1 cellular context compared by ENCODE assay signal in the genomic region with DNA sequence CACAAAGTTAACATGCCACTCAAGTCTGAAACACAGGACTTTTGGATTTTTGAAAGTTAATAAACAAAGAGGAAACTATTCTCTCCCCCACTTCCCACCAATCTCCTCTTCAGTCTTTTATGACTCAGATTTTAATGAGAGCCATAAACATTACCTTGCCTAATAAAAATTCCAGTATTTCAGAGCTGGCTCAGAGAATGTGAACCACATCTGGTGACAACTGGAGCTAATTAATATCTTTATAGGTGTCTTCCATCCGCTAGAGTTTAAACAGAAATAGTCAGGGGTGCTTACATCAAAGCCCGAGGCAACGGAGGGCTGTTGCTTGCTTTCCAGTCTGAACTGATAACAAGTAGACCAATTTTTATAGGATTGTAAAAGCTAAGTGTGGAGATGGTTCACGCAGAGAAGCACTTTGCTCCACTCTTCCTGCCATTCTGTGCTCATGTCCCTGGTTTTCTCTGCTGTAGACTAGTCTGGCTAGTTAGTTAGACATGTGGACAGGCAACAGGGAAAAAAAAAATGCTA.
A peak's percentile ranks its signal among the peaks of the same experiment; 100 is the strongest.
TF ChIP-seq lines count a peak whose summit lies in the region.

No MANE protein-coding gene starts in this region.

TF ChIP-seq in HEK293, 187 proteins besides CTCF, POLR2A, EP300 and RAD21 (continued from another document and continues in another):
- no peak for TF ChIP-seq ZNF114 (tag by site-specific recombination; IDR thresholded peaks at IDR 0.05)
- TF ChIP-seq ZNF274 (IDR thresholded peaks at IDR 0.05; ENCODE audit: low read length), result no peak
- TF ChIP-seq ZNF274 (tag by site-specific recombination; IDR thresholded peaks at IDR 0.05; ENCODE audit: borderline replicate concordance), result no peak
- TF ChIP-seq ZNF660 (tag by site-specific recombination; IDR thresholded peaks at IDR 0.05), result peak; percentile 63; the same call in 1 of the 2 replicates
- no peak for TF ChIP-seq ZNF624 (tag by site-specific recombination; IDR thresholded peaks at IDR 0.05)
- TF ChIP-seq, protein P1, sequence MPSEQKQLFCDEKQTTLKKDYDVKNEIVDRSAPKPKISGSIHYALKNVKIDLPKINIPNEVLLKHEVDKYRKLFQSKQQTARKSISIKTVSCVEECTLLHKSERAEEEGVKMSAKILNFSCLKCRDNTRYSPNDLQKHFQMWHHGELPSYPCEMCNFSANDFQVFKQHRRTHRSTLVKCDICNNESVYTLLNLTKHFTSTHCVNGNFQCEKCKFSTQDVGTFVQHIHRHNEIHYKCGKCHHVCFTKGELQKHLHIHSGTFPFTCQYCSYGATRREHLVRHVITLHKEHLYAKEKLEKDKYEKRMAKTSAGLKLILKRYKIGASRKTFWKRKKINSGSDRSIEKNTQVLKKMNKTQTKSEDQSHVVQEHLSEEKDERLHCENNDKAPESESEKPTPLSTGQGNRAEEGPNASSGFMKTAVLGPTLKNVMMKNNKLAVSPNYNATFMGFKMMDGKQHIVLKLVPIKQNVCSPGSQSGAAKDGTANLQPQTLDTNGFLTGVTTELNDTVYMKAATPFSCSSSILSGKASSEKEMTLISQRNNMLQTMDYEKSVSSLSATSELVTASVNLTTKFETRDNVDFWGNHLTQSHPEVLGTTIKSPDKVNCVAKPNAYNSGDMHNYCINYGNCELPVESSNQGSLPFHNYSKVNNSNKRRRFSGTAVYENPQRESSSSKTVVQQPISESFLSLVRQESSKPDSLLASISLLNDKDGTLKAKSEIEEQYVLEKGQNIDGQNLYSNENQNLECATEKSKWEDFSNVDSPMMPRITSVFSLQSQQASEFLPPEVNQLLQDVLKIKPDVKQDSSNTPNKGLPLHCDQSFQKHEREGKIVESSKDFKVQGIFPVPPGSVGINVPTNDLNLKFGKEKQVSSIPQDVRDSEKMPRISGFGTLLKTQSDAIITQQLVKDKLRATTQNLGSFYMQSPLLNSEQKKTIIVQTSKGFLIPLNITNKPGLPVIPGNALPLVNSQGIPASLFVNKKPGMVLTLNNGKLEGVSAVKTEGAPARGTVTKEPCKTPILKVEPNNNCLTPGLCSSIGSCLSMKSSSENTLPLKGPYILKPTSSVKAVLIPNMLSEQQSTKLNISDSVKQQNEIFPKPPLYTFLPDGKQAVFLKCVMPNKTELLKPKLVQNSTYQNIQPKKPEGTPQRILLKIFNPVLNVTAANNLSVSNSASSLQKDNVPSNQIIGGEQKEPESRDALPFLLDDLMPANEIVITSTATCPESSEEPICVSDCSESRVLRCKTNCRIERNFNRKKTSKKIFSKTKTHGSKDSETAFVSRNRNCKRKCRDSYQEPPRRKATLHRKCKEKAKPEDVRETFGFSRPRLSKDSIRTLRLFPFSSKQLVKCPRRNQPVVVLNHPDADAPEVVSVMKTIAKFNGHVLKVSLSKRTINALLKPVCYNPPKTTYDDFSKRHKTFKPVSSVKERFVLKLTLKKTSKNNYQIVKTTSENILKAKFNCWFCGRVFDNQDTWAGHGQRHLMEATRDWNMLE (tag by site-specific recombination; conservative IDR thresholded peaks at IDR 0.05; ENCODE audit: low read depth), result peak; percentile 49; the same call in 1 of the 2 replicates
- TF ChIP-seq ZNF777 (tag by site-specific recombination; IDR thresholded peaks at IDR 0.05; ENCODE audit: borderline replicate concordance), result no peak
- TF ChIP-seq ZBTB7A (tag by site-specific recombination; IDR thresholded peaks at IDR 0.05; ENCODE audit: low read depth), result no peak
- no peak for TF ChIP-seq ZNF138 (tag by site-specific recombination; IDR thresholded peaks at IDR 0.05; ENCODE audit: borderline replicate concordance)
- no peak for TF ChIP-seq ZNF621 (tag by site-specific recombination; IDR thresholded peaks at IDR 0.05)
- TF ChIP-seq ZBTB8A (tag by site-specific recombination; IDR thresholded peaks at IDR 0.05), result peak; percentile 44; the same call in 1 of the 2 replicates
- no peak for TF ChIP-seq ZNF830 (tag by site-specific recombination; IDR thresholded peaks at IDR 0.05; ENCODE audit: low read depth)
- peak; percentile 86 for TF ChIP-seq KLF10 (tag by site-specific recombination; IDR thresholded peaks at IDR 0.05)
- TF ChIP-seq ZNF785 (tag by site-specific recombination; IDR thresholded peaks at IDR 0.05), result no peak
- no peak for TF ChIP-seq ZNF549 (tag by site-specific recombination; IDR thresholded peaks at IDR 0.05)
- no peak for TF ChIP-seq ZNF211 (tag by site-specific recombination; IDR thresholded peaks at IDR 0.05; ENCODE audit: low read depth)
- no peak for TF ChIP-seq ZNF76 (tag by site-specific recombination; IDR thresholded peaks at IDR 0.05; ENCODE audit: borderline replicate concordance, low read depth)
- TF ChIP-seq ZNF530 (tag by site-specific recombination; IDR thresholded peaks at IDR 0.05; ENCODE audit: low read depth), result no peak
- no peak for TF ChIP-seq MYNN (tag by site-specific recombination; IDR thresholded peaks at IDR 0.05; ENCODE audit: borderline replicate concordance)
- TF ChIP-seq ZXDB (tag by site-specific recombination; IDR thresholded peaks at IDR 0.05), result peak; percentile 91
- no peak for TF ChIP-seq YY2 (tag by site-specific recombination; IDR thresholded peaks at IDR 0.05)
- no peak for TF ChIP-seq ZNF214 (tag by site-specific recombination; IDR thresholded peaks at IDR 0.05; ENCODE audit: borderline replicate concordance)
- TF ChIP-seq, protein P2, sequence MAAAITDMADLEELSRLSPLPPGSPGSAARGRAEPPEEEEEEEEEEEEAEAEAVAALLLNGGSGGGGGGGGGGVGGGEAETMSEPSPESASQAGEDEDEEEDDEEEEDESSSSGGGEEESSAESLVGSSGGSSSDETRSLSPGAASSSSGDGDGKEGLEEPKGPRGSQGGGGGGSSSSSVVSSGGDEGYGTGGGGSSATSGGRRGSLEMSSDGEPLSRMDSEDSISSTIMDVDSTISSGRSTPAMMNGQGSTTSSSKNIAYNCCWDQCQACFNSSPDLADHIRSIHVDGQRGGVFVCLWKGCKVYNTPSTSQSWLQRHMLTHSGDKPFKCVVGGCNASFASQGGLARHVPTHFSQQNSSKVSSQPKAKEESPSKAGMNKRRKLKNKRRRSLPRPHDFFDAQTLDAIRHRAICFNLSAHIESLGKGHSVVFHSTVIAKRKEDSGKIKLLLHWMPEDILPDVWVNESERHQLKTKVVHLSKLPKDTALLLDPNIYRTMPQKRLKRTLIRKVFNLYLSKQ (tag by site-specific recombination; IDR thresholded peaks at IDR 0.05; ENCODE audit: borderline replicate concordance), result no peak
- TF ChIP-seq ZNF521 (tag by site-specific recombination; IDR thresholded peaks at IDR 0.05), result no peak
- peak; percentile 97 for TF ChIP-seq OVOL3 (tag by site-specific recombination; IDR thresholded peaks at IDR 0.05)
- no peak for TF ChIP-seq ZNF776 (tag by site-specific recombination; IDR thresholded peaks at IDR 0.05; ENCODE audit: borderline replicate concordance)
- TF ChIP-seq ZSCAN18 (tag by site-specific recombination; IDR thresholded peaks at IDR 0.05), result no peak
- TF ChIP-seq ZBTB1 (tag by site-specific recombination; IDR thresholded peaks at IDR 0.05), result no peak
- TF ChIP-seq ZNF175 (tag by site-specific recombination; IDR thresholded peaks at IDR 0.05), result no peak
- 0 out of 2 replicates have a peak, but pooled peaks have one; percentile 11 for TF ChIP-seq ZNF600 (tag by site-specific recombination; IDR thresholded peaks at IDR 0.05)
- peak; percentile 40; the same call in 1 of the 2 replicates for TF ChIP-seq ZFP69B (tag by site-specific recombination; IDR thresholded peaks at IDR 0.05)
- no peak for TF ChIP-seq ZNF132 (tag by site-specific recombination; IDR thresholded peaks at IDR 0.05; ENCODE audit: borderline replicate concordance)
- no peak for TF ChIP-seq ZNF626 (tag by site-specific recombination; IDR thresholded peaks at IDR 0.05)
- no peak for TF ChIP-seq KLF1 (tag by site-specific recombination; IDR thresholded peaks at IDR 0.05)
- TF ChIP-seq GLIS1 (tag by site-specific recombination; IDR thresholded peaks at IDR 0.05), result peak; percentile 77
- TF ChIP-seq ZIC2 (tag by site-specific recombination; IDR thresholded peaks at IDR 0.05), result peak; percentile 86
- peak; percentile 98 for TF ChIP-seq FEZF1 (tag by site-specific recombination; IDR thresholded peaks at IDR 0.05)
- TF ChIP-seq SALL2 (tag by site-specific recombination; IDR thresholded peaks at IDR 0.05; ENCODE audit: borderline replicate concordance), result no peak
- TF ChIP-seq, protein P3, sequence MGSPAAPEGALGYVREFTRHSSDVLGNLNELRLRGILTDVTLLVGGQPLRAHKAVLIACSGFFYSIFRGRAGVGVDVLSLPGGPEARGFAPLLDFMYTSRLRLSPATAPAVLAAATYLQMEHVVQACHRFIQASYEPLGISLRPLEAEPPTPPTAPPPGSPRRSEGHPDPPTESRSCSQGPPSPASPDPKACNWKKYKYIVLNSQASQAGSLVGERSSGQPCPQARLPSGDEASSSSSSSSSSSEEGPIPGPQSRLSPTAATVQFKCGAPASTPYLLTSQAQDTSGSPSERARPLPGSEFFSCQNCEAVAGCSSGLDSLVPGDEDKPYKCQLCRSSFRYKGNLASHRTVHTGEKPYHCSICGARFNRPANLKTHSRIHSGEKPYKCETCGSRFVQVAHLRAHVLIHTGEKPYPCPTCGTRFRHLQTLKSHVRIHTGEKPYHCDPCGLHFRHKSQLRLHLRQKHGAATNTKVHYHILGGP (tag by site-specific recombination; IDR thresholded peaks at IDR 0.05), result peak; percentile 76; the same call in 1 of the 2 replicates
- no peak for TF ChIP-seq ZSCAN23 (tag by site-specific recombination; IDR thresholded peaks at IDR 0.05)
- TF ChIP-seq GFI1B (tag by site-specific recombination; IDR thresholded peaks at IDR 0.05), result peak; percentile 71; the same call in 1 of the 2 replicates
- no peak for TF ChIP-seq EGR2 (tag by site-specific recombination; IDR thresholded peaks at IDR 0.05; ENCODE audit: low read depth)
- TF ChIP-seq OSR2 (tag by site-specific recombination; IDR thresholded peaks at IDR 0.05), result peak; percentile 89
- TF ChIP-seq, protein P4, sequence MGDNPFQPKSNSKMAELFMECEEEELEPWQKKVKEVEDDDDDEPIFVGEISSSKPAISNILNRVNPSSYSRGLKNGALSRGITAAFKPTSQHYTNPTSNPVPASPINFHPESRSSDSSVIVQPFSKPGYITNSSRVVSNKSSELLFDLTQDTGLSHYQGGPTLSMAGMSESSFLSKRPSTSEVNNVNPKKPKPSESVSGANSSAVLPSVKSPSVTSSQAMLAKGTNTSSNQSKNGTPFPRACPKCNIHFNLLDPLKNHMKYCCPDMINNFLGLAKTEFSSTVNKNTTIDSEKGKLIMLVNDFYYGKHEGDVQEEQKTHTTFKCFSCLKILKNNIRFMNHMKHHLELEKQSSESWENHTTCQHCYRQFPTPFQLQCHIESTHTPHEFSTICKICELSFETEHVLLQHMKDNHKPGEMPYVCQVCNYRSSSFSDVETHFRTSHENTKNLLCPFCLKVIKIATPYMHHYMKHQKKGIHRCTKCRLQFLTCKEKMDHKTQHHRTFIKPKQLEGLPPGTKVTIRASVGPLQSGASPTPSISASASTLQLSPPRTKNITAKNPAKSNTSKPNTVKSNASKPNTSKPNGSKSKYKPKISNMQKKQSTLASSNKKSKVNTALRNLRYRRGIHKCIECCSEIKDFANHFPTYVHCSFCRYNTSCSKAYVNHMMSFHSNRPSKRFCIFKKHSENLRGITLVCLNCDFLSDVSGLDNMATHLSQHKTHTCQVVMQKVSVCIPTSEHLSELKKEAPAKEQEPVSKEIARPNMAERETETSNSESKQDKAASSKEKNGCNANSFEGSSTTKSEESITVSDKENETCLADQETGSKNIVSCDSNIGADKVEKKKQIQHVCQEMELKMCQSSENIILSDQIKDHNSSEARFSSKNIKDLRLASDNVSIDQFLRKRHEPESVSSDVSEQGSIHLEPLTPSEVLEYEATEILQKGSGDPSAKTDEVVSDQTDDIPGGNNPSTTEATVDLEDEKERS (tag by site-specific recombination; IDR thresholded peaks at IDR 0.05), result no peak
- no peak for TF ChIP-seq ZNF221 (tag by site-specific recombination; IDR thresholded peaks at IDR 0.05; ENCODE audit: borderline replicate concordance)
- TF ChIP-seq ZNF26 (tag by site-specific recombination; IDR thresholded peaks at IDR 0.05), result no peak
- no peak for TF ChIP-seq ZNF223 (tag by site-specific recombination; IDR thresholded peaks at IDR 0.05)
- TF ChIP-seq ZNF514 (tag by site-specific recombination; IDR thresholded peaks at IDR 0.05), result no peak
- no peak for TF ChIP-seq SETDB1 (IDR thresholded peaks at IDR 0.05; ENCODE audit: insufficient read length, low read length)
- TF ChIP-seq ZNF596 (tag by site-specific recombination; IDR thresholded peaks at IDR 0.05), result peak; percentile 56
- TF ChIP-seq IKZF3 (tag by site-specific recombination; IDR thresholded peaks at IDR 0.05), result peak; percentile 78
- no peak for TF ChIP-seq ZNF169 (tag by site-specific recombination; IDR thresholded peaks at IDR 0.05)
- TF ChIP-seq ZNF571 (tag by site-specific recombination; IDR thresholded peaks at IDR 0.05), result no peak
- TF ChIP-seq, protein P5, sequence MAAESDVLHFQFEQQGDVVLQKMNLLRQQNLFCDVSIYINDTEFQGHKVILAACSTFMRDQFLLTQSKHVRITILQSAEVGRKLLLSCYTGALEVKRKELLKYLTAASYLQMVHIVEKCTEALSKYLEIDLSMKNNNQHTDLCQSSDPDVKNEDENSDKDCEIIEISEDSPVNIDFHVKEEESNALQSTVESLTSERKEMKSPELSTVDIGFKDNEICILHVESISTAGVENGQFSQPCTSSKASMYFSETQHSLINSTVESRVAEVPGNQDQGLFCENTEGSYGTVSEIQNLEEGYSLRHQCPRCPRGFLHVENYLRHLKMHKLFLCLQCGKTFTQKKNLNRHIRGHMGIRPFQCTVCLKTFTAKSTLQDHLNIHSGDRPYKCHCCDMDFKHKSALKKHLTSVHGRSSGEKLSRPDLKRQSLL (tag by site-specific recombination; IDR thresholded peaks at IDR 0.05), result no peak
